In the genomic region with DNA sequence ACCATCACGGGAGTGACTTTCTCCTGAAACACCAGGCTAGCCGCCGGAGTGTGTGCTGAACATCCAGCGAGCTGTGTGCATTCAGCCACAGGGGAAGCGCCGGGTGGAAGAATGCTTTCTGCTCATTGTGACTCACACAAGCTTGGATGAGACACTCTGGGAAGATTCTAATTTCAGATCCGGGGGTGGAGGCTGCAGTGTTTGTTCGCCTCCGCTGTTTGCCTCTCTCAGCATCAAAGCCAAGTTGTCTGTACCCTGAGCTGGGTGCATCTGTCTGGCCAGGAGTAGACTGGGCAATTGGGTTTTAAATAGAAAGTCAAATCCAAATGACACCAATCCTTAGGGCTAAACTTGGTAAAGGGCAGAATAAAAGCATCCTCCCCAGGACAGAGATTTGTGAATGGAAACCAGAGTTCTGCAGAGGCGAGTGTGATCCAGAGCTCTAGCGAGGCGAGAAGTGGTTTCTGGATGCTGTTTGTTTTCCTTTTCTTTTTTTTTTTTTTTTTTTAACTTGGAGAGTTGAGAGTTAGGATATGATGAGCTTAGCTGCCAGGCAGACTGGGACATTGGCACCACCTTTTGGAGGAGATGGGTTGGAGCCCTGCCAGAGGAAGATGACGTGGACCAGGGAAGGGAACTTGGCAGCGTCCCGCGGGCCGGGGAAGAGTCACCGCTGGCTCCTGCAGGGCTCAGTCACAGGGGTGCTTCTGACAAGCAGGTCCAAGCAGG, we compare ENCODE assay signal across 1 cellular context.
TF ChIP-seq lines count a peak whose summit lies in the region.

No MANE protein-coding gene starts in this region.

TF ChIP-seq in SK-N-SH, 30 proteins besides CTCF, POLR2A, EP300 and RAD21 (continued from another document):
- TF ChIP-seq, protein P1, sequence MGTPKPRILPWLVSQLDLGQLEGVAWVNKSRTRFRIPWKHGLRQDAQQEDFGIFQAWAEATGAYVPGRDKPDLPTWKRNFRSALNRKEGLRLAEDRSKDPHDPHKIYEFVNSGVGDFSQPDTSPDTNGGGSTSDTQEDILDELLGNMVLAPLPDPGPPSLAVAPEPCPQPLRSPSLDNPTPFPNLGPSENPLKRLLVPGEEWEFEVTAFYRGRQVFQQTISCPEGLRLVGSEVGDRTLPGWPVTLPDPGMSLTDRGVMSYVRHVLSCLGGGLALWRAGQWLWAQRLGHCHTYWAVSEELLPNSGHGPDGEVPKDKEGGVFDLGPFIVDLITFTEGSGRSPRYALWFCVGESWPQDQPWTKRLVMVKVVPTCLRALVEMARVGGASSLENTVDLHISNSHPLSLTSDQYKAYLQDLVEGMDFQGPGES (IDR thresholded peaks at IDR 0.05; ENCODE audit: low read depth, low read length) = no peak
- TF ChIP-seq NFIC (IDR thresholded peaks at IDR 0.05; ENCODE audit: borderline replicate concordance) (peak; percentile 97), FOXJ3 (CRISPR knock-in tag; IDR thresholded peaks at IDR 0.05) (no peak), TAF1 (IDR thresholded peaks at IDR 0.05; ENCODE audit: borderline replicate concordance, low read depth, low read length) (0 out of 2 replicates have a peak, but pooled peaks have one; percentile 38), RXRA (IDR thresholded peaks at IDR 0.05; ENCODE audit: borderline replicate concordance, low read depth) (no peak), MEF2A (IDR thresholded peaks at IDR 0.05; ENCODE audit: borderline replicate concordance, low read depth) (peak; percentile 83; the same call in 1 of the 2 replicates)
- TF ChIP-seq, protein P2, sequence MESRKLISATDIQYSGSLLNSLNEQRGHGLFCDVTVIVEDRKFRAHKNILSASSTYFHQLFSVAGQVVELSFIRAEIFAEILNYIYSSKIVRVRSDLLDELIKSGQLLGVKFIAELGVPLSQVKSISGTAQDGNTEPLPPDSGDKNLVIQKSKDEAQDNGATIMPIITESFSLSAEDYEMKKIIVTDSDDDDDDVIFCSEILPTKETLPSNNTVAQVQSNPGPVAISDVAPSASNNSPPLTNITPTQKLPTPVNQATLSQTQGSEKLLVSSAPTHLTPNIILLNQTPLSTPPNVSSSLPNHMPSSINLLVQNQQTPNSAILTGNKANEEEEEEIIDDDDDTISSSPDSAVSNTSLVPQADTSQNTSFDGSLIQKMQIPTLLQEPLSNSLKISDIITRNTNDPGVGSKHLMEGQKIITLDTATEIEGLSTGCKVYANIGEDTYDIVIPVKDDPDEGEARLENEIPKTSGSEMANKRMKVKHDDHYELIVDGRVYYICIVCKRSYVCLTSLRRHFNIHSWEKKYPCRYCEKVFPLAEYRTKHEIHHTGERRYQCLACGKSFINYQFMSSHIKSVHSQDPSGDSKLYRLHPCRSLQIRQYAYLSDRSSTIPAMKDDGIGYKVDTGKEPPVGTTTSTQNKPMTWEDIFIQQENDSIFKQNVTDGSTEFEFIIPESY (IDR thresholded peaks at IDR 0.05; ENCODE audit: borderline replicate concordance, low read depth) = no peak
- TF ChIP-seq, protein P3, sequence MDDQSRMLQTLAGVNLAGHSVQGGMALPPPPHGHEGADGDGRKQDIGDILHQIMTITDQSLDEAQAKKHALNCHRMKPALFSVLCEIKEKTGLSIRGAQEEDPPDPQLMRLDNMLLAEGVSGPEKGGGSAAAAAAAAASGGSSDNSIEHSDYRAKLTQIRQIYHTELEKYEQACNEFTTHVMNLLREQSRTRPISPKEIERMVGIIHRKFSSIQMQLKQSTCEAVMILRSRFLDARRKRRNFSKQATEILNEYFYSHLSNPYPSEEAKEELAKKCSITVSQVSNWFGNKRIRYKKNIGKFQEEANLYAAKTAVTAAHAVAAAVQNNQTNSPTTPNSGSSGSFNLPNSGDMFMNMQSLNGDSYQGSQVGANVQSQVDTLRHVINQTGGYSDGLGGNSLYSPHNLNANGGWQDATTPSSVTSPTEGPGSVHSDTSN (IDR thresholded peaks at IDR 0.05) = peak; percentile 41
